Comparison of ENCODE assay signal across 23 cellular contexts in the genomic region with DNA sequence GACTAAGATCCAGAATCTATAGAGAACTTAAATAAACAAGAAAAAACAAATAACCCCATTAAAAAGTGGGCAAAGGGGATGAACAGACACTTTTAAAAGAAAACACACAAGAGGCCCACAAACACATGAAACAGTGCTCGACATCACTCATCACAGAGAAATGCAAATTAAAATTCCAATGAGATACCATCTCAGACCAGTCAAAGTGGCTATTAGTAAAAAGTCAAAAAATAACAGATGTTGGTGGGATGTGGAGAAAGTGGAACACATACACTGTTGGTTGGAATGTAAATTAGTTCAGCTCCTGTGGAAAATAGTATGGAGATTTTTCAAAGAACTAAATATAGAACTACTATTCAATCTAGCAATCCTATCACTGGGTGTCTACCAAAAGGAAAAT.
"Had no signal": no experiment of that assay in that cellular context is flagged by ENCODE, and none has a peak within 500 bp of the region (broad histone marks: within the 10 kb centered on the region; RNA-seq: fewer than 3 reads in every experiment).

No MANE protein-coding gene starts in this region.

- DNase-seq: activated CD4-positive, alpha-beta T cell treated with anti-CD3 and anti-CD28 coated beads for 4 hours; activated CD4-positive, alpha-beta T cell treated with anti-CD3 and anti-CD28 coated beads, Interleukin-2, amount 50 U/mL, for 4 hours; activated naive CD4-positive, alpha-beta T cell; activated T-cell treated with anti-CD3 and anti-CD28 coated beads for 4 hours; activated T-cell treated with anti-CD3 and anti-CD28 coated beads, Interleukin-2, amount 50 U/mL, for 72 hours; aorta; brain microvascular endothelial cell; endodermal cell; gastrocnemius medialis; glutamatergic neuron; left ventricle myocardium inferior; mesendoderm; natural killer cell; occipital lobe; psoas muscle; stimulated activated CD4-positive, alpha-beta T cell treated with anti-CD3 and anti-CD28 coated beads, Interleukin-12 subunit alpha, Interleukin-12 subunit beta, amount 100 ng/mL, for 4 hours; stimulated activated CD4-positive, alpha-beta T cell treated with anti-CD3 and anti-CD28 coated beads, Interleukin-4, amount 100 ng/mL, for 1 hour; stimulated activated naive CD8-positive, alpha-beta T cell treated with anti-CD3 and anti-CD28 coated beads, Interleukin-15, Interleukin-2, amounts not matched to agents 100 U/mL and 50 U/mL, for 24 hours; T-helper 1 cell; testis; transverse colon had no signal

- H3K4me3 ChIP-seq: gastrocnemius medialis, left ventricle myocardium inferior, lung, neural progenitor cell, psoas muscle, testis, transverse colon had no signal
